1 cellular context compared by ENCODE assay signal in the genomic region with DNA sequence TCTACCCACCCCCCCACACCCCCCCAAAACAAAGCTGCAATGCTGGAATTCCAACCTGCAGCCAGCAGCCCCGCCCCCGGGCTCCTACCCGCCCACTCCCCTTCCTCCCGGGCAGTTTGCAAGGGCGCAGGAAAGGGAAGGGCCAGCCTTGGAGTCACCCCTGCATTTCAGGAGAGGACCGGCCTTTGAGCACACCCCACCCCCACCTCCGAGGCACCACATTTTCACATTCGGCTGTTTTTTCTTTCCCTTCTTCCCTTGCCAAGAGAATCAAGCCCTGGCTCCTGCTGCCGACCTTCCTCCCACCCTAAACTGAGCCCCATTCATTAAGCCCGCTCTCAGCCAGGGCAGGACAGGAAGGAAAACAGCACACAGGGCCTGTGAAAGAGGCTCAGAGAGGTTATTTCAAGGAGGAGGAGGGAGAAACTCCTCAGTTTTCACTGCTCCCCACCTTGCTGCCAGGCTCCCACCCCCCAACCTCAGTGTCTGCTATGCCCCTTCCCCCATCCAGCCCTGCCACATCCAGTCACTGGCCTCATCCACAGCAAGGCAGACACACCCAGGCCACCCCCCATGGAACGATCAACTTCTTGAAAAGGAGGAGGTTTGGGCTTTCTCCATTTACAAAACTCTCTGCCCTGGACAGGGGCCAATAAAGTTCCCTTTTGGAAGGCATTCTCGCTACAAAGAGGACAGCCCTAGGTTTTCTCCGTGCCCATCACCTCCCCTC.
TF ChIP-seq lines count a peak whose summit lies in the region.

No MANE protein-coding gene starts in this region.

TF ChIP-seq in HCT116, 20 proteins besides CTCF, POLR2A, EP300 and RAD21 (continued from another document):
- no peak for TF ChIP-seq REST (IDR thresholded peaks at IDR 0.05; ENCODE audit: low read depth)
- no peak for TF ChIP-seq ATF3 (IDR thresholded peaks at IDR 0.05)
- TF ChIP-seq JUND (IDR thresholded peaks at IDR 0.05), result no peak
- TF ChIP-seq SIN3A (IDR thresholded peaks at IDR 0.05; ENCODE audit: low read depth), result no peak
- TF ChIP-seq FOSL1 (IDR thresholded peaks at IDR 0.05; ENCODE audit: low read depth), result no peak
- TF ChIP-seq MAX (IDR thresholded peaks at IDR 0.05), result no peak
- TF ChIP-seq TCF7L2 (IDR thresholded peaks at IDR 0.05; ENCODE audit: borderline replicate concordance, extremely low read depth, insufficient read depth, insufficient read length), result no peak
- no peak for TF ChIP-seq CEBPB (IDR thresholded peaks at IDR 0.05; ENCODE audit: low read depth)
- no peak for TF ChIP-seq EZH2 (IDR thresholded peaks at IDR 0.05)
- no peak for TF ChIP-seq ELF1 (IDR thresholded peaks at IDR 0.05; ENCODE audit: borderline replicate concordance, low read depth)
- no peak for TF ChIP-seq SRF (IDR thresholded peaks at IDR 0.05; ENCODE audit: low read depth)
- no peak for TF ChIP-seq EGR1 (IDR thresholded peaks at IDR 0.05; ENCODE audit: low read depth)
